In the genomic region with DNA sequence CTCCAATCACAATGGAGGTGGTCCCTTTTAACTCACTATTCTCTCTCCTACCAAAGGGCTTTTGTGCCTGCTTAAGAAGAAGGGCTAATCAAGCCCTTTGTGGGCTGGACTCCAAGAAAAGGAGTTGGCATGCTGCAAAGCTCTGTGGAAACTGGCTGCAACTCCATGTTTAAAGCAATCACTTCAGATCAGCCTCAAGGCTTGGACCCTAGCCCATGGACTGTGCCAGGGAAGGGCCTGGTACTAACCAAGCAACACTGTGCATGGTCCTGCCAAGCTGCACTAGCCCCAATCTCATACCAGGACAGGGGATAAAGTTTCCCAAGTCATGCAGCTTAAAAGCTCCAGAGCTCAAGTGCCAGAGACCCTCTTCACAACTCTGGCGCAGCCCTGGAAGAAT, we compare ENCODE assay signal across 10 cellular contexts.
A peak's percentile ranks its signal among the peaks of the same experiment; 100 is the strongest.
DNase-seq lines count a peak whose midpoint lies in the region; ATAC-seq and TF ChIP-seq lines count a peak whose summit lies in the region.
"Had no signal": no experiment of that assay in that cellular context is flagged by ENCODE, and none has a peak within 500 bp of the region (broad histone marks: within the 10 kb centered on the region; RNA-seq: fewer than 3 reads in every experiment).

No MANE protein-coding gene starts in this region.

- H3K27me3 ChIP-seq in hepatocyte (no peaks in the 10 kb centered on the region), gastrocnemius medialis (no peaks in the 10 kb centered on the region), A673 (replicated peaks; ENCODE audit: insufficient read depth, low read depth, low read length, poor library complexity) (no peaks in the 10 kb centered on the region), WERI-Rb-1 (ENCODE audit: insufficient read depth, low read depth, severe bottlenecking) (no peaks in the 10 kb centered on the region), vagina (no peaks in the 10 kb centered on the region)
- H3K27me3 ChIP-seq: spleen had no signal

- 94% methylated on average over 1 of the region's 1 CpG for WGBS in hepatocyte (ENCODE audit: low lambda C conversion rate, missing lambda C conversion rate)

- intact Hi-C loops in gastrocnemius medialis (cut with DNase I; ENCODE audit: low total_unique reads) (loop anchor here (1.0 kb wide), 1 partner anchor 87 kb away; a partner anchor contains a TSS), A673 (cut with micrococcal nuclease; ENCODE audit: unreplicated experiment) (no loop called here), vagina (cut with DNase I) (loop anchor here (5.0 kb wide), 1 partner anchor 297 kb away; no protein-coding TSS in a partner anchor)

- CTCF ChIA-PET in A673 (lab: Charles Lee) = no interaction called here

- H3K4me1 ChIP-seq in hepatocyte (ENCODE audit: insufficient read depth) (no peaks in the 10 kb centered on the region), gastrocnemius medialis (peaks cover 19 to 26% of the 10 kb centered on the region in 2 donors), A673 (ENCODE audit: insufficient read depth, low read length, poor library complexity, severe bottlenecking) (no peaks in the 10 kb centered on the region), vagina (no peaks in the 10 kb centered on the region)

- H2AFZ ChIP-seq in hepatocyte = no peak overlapping the region

- POLR2A ChIA-PET in A673 (lab: Charles Lee; ENCODE audit: low non-redundant PET) = no interaction called here

- in situ Hi-C loops in gastrocnemius medialis (cut with MboI; ENCODE audit: low sequenced_read_pairs in 4 of 4) = loop anchor here in 3 of 4 donors (5.0 to 25.0 kb wide), 3 partner anchors 92 to 292 kb away; a partner anchor contains a TSS

- no TSS peak for BruUV-seq in A673 (replicated peaks; lab: Mats Ljungman, UMichigan)

- ATAC-seq in gastrocnemius medialis = peak; percentile 65 to 86

- H3K9me2 ChIP-seq in hepatocyte (replicated peaks; ENCODE audit: insufficient read depth) = no peaks in the 10 kb centered on the region

- DNase-seq in LNCaP clone FGC (ENCODE audit: low read depth) = peak; percentile 91
- peak; percentile 79 for DNase-seq in astrocyte of the hippocampus (ENCODE audit: low read depth, low spot score)
- DNase-seq in hepatocyte (ENCODE audit: low spot score) = peak; percentile 11
- DNase-seq in gastrocnemius medialis = peak; percentile 46 to 78
- DNase-seq in A673 (ENCODE audit: low spot score) = no peak
- DNase-seq in WERI-Rb-1 = no peak
- DNase-seq in vagina (ENCODE audit: extremely low spot score in 2 of 2) = no peak
- no peak for DNase-seq in activated CD4-positive, alpha-beta T cell treated with anti-CD3 and anti-CD28 coated beads for 4 hours
- DNase-seq: activated CD8-positive, alpha-beta memory T cell treated with anti-CD3 and anti-CD28 coated beads, Interleukin-2, amount 50 U/mL, for 4 hours; spleen had no signal

- no peak overlapping the region for H3K4me2 ChIP-seq in hepatocyte

- no peaks in the 10 kb centered on the region for H3K36me3 ChIP-seq in hepatocyte (replicated peaks; ENCODE audit: insufficient read depth, low read depth)
- H3K36me3 ChIP-seq in gastrocnemius medialis = no peaks in the 10 kb centered on the region
- H3K36me3 ChIP-seq in A673 (ENCODE audit: insufficient read depth, low read length, poor library complexity, severe bottlenecking) = no peaks in the 10 kb centered on the region
- peaks cover 2% of the 10 kb centered on the region for H3K36me3 ChIP-seq in WERI-Rb-1
- H3K36me3 ChIP-seq in vagina = no peaks in the 10 kb centered on the region

- TF ChIP-seq POLR2A in gastrocnemius medialis (IDR thresholded peaks at IDR 0.05) (no peak), vagina (IDR thresholded peaks at IDR 0.05) (no peak)

- H3K9me3 ChIP-seq in hepatocyte (ENCODE audit: low read depth) (no peaks in the 10 kb centered on the region), gastrocnemius medialis (no peaks in the 10 kb centered on the region), A673 (ENCODE audit: low read depth, low read length, poor library complexity, severe bottlenecking) (no peaks in the 10 kb centered on the region), WERI-Rb-1 (ENCODE audit: severe bottlenecking) (no peaks in the 10 kb centered on the region), vagina (no peaks in the 10 kb centered on the region)
- H3K9me3 ChIP-seq: spleen had no signal

- no peak overlapping the region for H3K4me3 ChIP-seq in LNCaP clone FGC (ENCODE audit: low read depth, low read length)
- no peak overlapping the region for H3K4me3 ChIP-seq in hepatocyte
- H3K4me3 ChIP-seq in gastrocnemius medialis = no peak overlapping the region
- H3K4me3 ChIP-seq in A673 (ENCODE audit: low read depth, low read length, poor library complexity, severe bottlenecking) = no peak overlapping the region
- no peak overlapping the region for H3K4me3 ChIP-seq in WERI-Rb-1 (ENCODE audit: low read depth, low read length)
- H3K4me3 ChIP-seq in vagina = no peak overlapping the region
- H3K4me3 ChIP-seq: spleen had no signal

- no peaks in the 10 kb centered on the region for H4K20me1 ChIP-seq in hepatocyte (ENCODE audit: insufficient read depth, poor library complexity, severe bottlenecking)

- no peak overlapping the region for H3K27ac ChIP-seq in hepatocyte
- H3K27ac ChIP-seq in gastrocnemius medialis = peak overlapping the region; percentile 54 to 65 (median 62)
- no peak overlapping the region for H3K27ac ChIP-seq in A673 (ENCODE audit: low read depth, low read length, poor library complexity, severe bottlenecking)
- H3K27ac ChIP-seq in WERI-Rb-1 = no peak overlapping the region
- H3K27ac ChIP-seq in vagina = no peak overlapping the region
- H3K27ac ChIP-seq: spleen had no signal

- H3K79me2 ChIP-seq in hepatocyte = no peaks in the 10 kb centered on the region

- TF ChIP-seq CTCF in LNCaP clone FGC (IDR thresholded peaks at IDR 0.05; ENCODE audit: control insufficient read depth, extremely low read depth, insufficient read depth) (no peak), hepatocyte (IDR thresholded peaks at IDR 0.05; ENCODE audit: poor library complexity) (no peak), gastrocnemius medialis (IDR thresholded peaks at IDR 0.05 in 4 of 5, conservative IDR thresholded peaks at IDR 0.05 in 1 of 5) (no peak), A673 (conservative IDR thresholded peaks at IDR 0.05; ENCODE audit: low read depth, low read length) (no peak), WERI-Rb-1 (IDR thresholded peaks at IDR 0.05; ENCODE audit: low read depth, low read length) (no peak), vagina (IDR thresholded peaks at IDR 0.05) (no peak)

Comparison
In these comparisons a context has a peak if more than half of its experiments do, and no peak if none do; other contexts are left out.
1. DNase-seq: peak in LNCaP clone FGC (single experiment), astrocyte of the hippocampus (single experiment), hepatocyte (single experiment) and gastrocnemius medialis (2 of 2); none in A673 (single experiment), WERI-Rb-1 (single experiment), vagina (0 of 2) and activated CD4-positive, alpha-beta T cell treated with anti-CD3 and anti-CD28 coated beads for 4 hours (0 of 2).
2. H3K27ac ChIP-seq: peak in gastrocnemius medialis (4 of 4); none in hepatocyte (single experiment), A673 (single experiment), WERI-Rb-1 (single experiment) and vagina (single experiment).